In the genomic region with DNA sequence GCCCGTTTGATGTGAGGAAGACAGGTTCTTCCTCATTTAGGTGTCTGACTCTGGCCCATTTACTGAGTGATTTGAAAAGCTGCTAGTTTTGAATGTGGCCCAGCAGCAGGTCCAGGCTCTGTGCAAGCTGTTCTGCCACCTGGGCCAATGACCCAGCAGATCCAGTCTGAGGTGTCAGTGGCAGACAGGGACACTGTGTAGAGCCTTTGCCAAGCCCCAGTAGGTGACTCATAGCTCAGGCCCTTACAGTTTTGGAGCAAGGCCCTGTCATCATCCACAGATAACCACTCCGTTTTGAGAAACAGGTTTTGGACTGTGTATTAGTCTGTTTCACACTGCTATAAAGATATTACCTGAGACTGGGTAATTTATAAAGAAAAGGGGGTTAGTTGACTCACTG, we compare ENCODE assay signal across 18 cellular contexts. TPM values are rescaled to one million over a fixed set of nuclear protein-coding genes. Genes with fewer than 3 reads are reported as not detected.
A peak's percentile ranks its signal among the peaks of the same experiment; 100 is the strongest.
DNase-seq lines count a peak whose midpoint lies in the region; ATAC-seq and TF ChIP-seq lines count a peak whose summit lies in the region.
"Had no signal": no experiment of that assay in that cellular context is flagged by ENCODE, and none has a peak within 500 bp of the region (broad histone marks: within the 10 kb centered on the region; RNA-seq: fewer than 3 reads in every experiment).

No MANE protein-coding gene starts in this region.

- intact Hi-C loops in mammary epithelial cell (cut with micrococcal nuclease) (no loop called here), left cardiac atrium (cut with DNase I) (no loop called here)

- H3K9me3 ChIP-seq in mammary epithelial cell (replicated peaks; ENCODE audit: insufficient read depth, low read length) (peaks cover 7% of the 10 kb centered on the region), suprapubic skin (no peaks in the 10 kb centered on the region)
- H3K9me3 ChIP-seq: testis had no signal

- H3K4me3 ChIP-seq in mammary epithelial cell (replicated peaks in 1 of 3; ENCODE audit: insufficient read depth in 1 of 3, low read depth in 2 of 3, low read length in 3 of 3) (no peak overlapping the region), suprapubic skin (no peak overlapping the region)
- H3K4me3 ChIP-seq: dorsolateral prefrontal cortex, testis had no signal

- no peaks in the 10 kb centered on the region for H3K79me2 ChIP-seq in mammary epithelial cell (ENCODE audit: insufficient read depth, low read length)

- H2AFZ ChIP-seq in mammary epithelial cell (ENCODE audit: low read depth, low read length), result no peak overlapping the region

- peak; percentile 53 for DNase-seq in M059J (ENCODE audit: low read depth)
- DNase-seq in mammary epithelial cell, result peak; percentile 61
- peak; percentile 60 for DNase-seq in left cardiac atrium
- DNase-seq in suprapubic skin (ENCODE audit: low spot score in 2 of 2), result peak; percentile 16 to 28
- no peak for DNase-seq in ecto neural progenitor cell (ENCODE audit: low spot score)
- DNase-seq in T-helper 9 cell, result no peak
- DNase-seq in RPMI8226, result no peak
- DNase-seq in retina, result no peak
- DNase-seq: activated CD8-positive, alpha-beta memory T cell treated with anti-CD3 and anti-CD28 coated beads, Interleukin-2, amount 50 U/mL, for 4 hours; glutamatergic neuron; NCI-H2029 treated with DMSO at 0.1 percent for 48 hours; NCI-H82; stimulated activated CD4-positive, alpha-beta T cell treated with anti-CD3 and anti-CD28 coated beads, Interleukin-12 subunit alpha, Interleukin-12 subunit beta, amount 100 ng/mL, for 4 hours; testis; WERI-Rb-1 had no signal

- ATAC-seq in left cardiac atrium, result peak; percentile 97

- H3K27ac ChIP-seq in mammary epithelial cell (ENCODE audit: insufficient read depth, low read depth, low read length) (no peak overlapping the region), suprapubic skin (no peak overlapping the region)
- H3K27ac ChIP-seq: testis, WERI-Rb-1 had no signal

- no peak overlapping the region for H3K9ac ChIP-seq in mammary epithelial cell (ENCODE audit: insufficient read depth, low read length)

- BruUV-seq in mammary epithelial cell (replicated peaks; lab: Mats Ljungman, UMichigan), result no TSS peak

- in situ Hi-C loops in mammary epithelial cell (cut with MboI; ENCODE audit: low sequenced_read_pairs in 2 of 2), result no loop called here

- TF ChIP-seq CTCF in mammary epithelial cell (conservative IDR thresholded peaks at IDR 0.05 in 1 of 2, IDR thresholded peaks at IDR 0.05 in 1 of 2; ENCODE audit: extremely low read depth in 1 of 2, insufficient read depth in 1 of 2, low read depth in 1 of 2, low read length in 2 of 2), result no peak
- TF ChIP-seq CTCF in suprapubic skin (IDR thresholded peaks at IDR 0.05), result no peak

- H3K4me2 ChIP-seq in mammary epithelial cell (ENCODE audit: insufficient read depth, low read depth, low read length), result no peak overlapping the region

- H3K4me1 ChIP-seq in mammary epithelial cell (ENCODE audit: insufficient read depth, low read length) (peaks cover 5% of the 10 kb centered on the region), suprapubic skin (peaks cover 7% of the 10 kb centered on the region)
- H3K4me1 ChIP-seq: testis had no signal

- no peak for TF ChIP-seq POLR2A in suprapubic skin (IDR thresholded peaks at IDR 0.05)

- H3K36me3 ChIP-seq in mammary epithelial cell (ENCODE audit: insufficient read depth, low read length), result no peaks in the 10 kb centered on the region
- H3K36me3 ChIP-seq in suprapubic skin, result no peaks in the 10 kb centered on the region
- H3K36me3 ChIP-seq: WERI-Rb-1 had no signal

- WGBS in mammary epithelial cell (ENCODE audit: low coverage, missing lambda C conversion rate), result 18% methylated on average over 2 of the region's 2 CpGs
- 29% methylated on average over 2 of the region's 2 CpGs for WGBS in suprapubic skin

- H3K27me3 ChIP-seq in mammary epithelial cell (ENCODE audit: insufficient read depth, low read length) (no peaks in the 10 kb centered on the region), suprapubic skin (no peaks in the 10 kb centered on the region)
- H3K27me3 ChIP-seq: dorsolateral prefrontal cortex, testis had no signal

- no peaks in the 10 kb centered on the region for H4K20me1 ChIP-seq in mammary epithelial cell (ENCODE audit: insufficient read depth, low read length)

- TF ChIP-seq EP300 in suprapubic skin (IDR thresholded peaks at IDR 0.05), result no peak

- CTCF ChIA-PET in mammary epithelial cell (lab: Charles Lee; ENCODE audit: low non-redundant PET), result no interaction called here

- dilution Hi-C loops in mammary epithelial cell (cut with HindIII; ENCODE audit: low sequenced_read_pairs), result loop anchor here (5.0 to 10.0 kb wide), 3 partner anchors 87 to 169 kb away; no protein-coding TSS in a partner anchor

RNA-seq across cellular contexts. Expression of a gene that starts 23.9 kb away (rescaled TPM):
- total RNA-seq in M059J (2014; rRNA removed; shearing (Covaris generic)), result 0.07 TPM in 1 of 2 replicates, not detected in the other
- total RNA-seq in mammary epithelial cell (not detected), left cardiac atrium (10 to 100 TPM; 11.6 to 15.0 TPM), suprapubic skin (1 to 10 TPM in 1 of 4 donors, under 1 TPM in 1, not detected in 2; 0.26 to 4.3 TPM)
- polyA plus RNA-seq in mammary epithelial cell, result not detected
- polyA minus RNA-seq in mammary epithelial cell, result not detected
- total RNA-seq: neural crest cell had no signal

RNA-seq across cellular contexts. Expression of a gene that starts 24.0 kb away (rescaled TPM):
- total RNA-seq in M059J (2014; rRNA removed; shearing (Covaris generic)), result not detected in 2 replicates
- total RNA-seq in mammary epithelial cell (not detected), left cardiac atrium (10 to 100 TPM in 1 of 2 donors, 1 to 10 TPM in 1; 4.8 to 19.1 TPM), suprapubic skin (1 to 10 TPM in 2 of 4 donors, not detected in 2; 1.2 to 2.5 TPM)
- not detected for polyA plus RNA-seq in mammary epithelial cell
- not detected for polyA minus RNA-seq in mammary epithelial cell
- total RNA-seq: kidney epithelial cell, neural crest cell had no signal

RNA-seq across cellular contexts. Expression of a gene that starts 51.4 kb away (rescaled TPM):
- total RNA-seq in M059J (2014; rRNA removed; shearing (Covaris generic)), result 144 and 209 TPM in 2 replicates
- total RNA-seq in mammary epithelial cell, result 100 to 1,000 TPM; 184 to 302 TPM
- 301 TPM for polyA plus RNA-seq in mammary epithelial cell
- polyA minus RNA-seq in mammary epithelial cell, result 426 TPM
- 100 to 1,000 TPM; 699 to 773 TPM for total RNA-seq in left cardiac atrium
- total RNA-seq in suprapubic skin, result 100 to 1,000 TPM; 234 to 340 (median 277) TPM

RNA-seq across cellular contexts. Expression of a gene that starts 55.3 kb away (rescaled TPM):
- not detected in 2 replicates for total RNA-seq in M059J (2014; rRNA removed; shearing (Covaris generic))
- total RNA-seq in mammary epithelial cell, result not detected
- 0.05 TPM for polyA plus RNA-seq in mammary epithelial cell
- polyA minus RNA-seq in mammary epithelial cell, result not detected
- under 1 TPM; 0.39 to 0.50 TPM for total RNA-seq in left cardiac atrium
- total RNA-seq in suprapubic skin, result 10 to 100 TPM; 11.4 to 18.0 (median 15.9) TPM
- total RNA-seq: kidney epithelial cell had no signal

Comparison
In these comparisons a context has a peak if more than half of its experiments do, and no peak if none do; other contexts are left out.
1. DNase-seq: peak in M059J (single experiment), mammary epithelial cell (single experiment), left cardiac atrium (single experiment) and suprapubic skin (2 of 2); none in ecto neural progenitor cell (single experiment), T-helper 9 cell (single experiment), RPMI8226 (single experiment) and retina (single experiment).